Comparison of ENCODE assay signal across 30 cellular contexts in genomic region chr16:57981636-57982035, GRCh38. TPM values are rescaled to one million over a fixed set of nuclear protein-coding genes. Genes with fewer than 3 reads are reported as not detected.
"Had no signal": no experiment of that assay in that cellular context is flagged by ENCODE, and none has a peak within 500 bp of the region (broad histone marks: within the 10 kb centered on the region; RNA-seq: fewer than 3 reads in every experiment).

No MANE protein-coding gene starts in this region.

- H3K4me1 ChIP-seq: upper lobe of right lung had no signal

- H3K4me3 ChIP-seq: heart left ventricle, left ventricle myocardium inferior, lung, sigmoid colon, smooth muscle cell, suprapubic skin, tibial artery, upper lobe of right lung had no signal

- H3K36me3 ChIP-seq: heart left ventricle, left ventricle myocardium inferior, sigmoid colon, suprapubic skin, tibial artery, upper lobe of right lung, WERI-Rb-1 had no signal

- H3K27me3 ChIP-seq: suprapubic skin, upper lobe of right lung had no signal

- DNase-seq: activated CD4-positive, alpha-beta memory T cell treated with anti-CD3 and anti-CD28 coated beads for 36 hours; activated CD4-positive, alpha-beta T cell treated with anti-CD3 and anti-CD28 coated beads for 48 hours; activated CD8-positive, alpha-beta memory T cell treated with anti-CD3 and anti-CD28 coated beads, Interleukin-2, amount 50 U/mL, for 48 hours; activated naive CD8-positive, alpha-beta T cell treated with anti-CD3 and anti-CD28 coated beads, Interleukin-2, amount 50 U/mL, for 24 hours; activated T-cell treated with anti-CD3 and anti-CD28 coated beads, Interleukin-2, amount 50 U/mL, for 4 hours; amygdala; caudate nucleus; endodermal cell; foreskin fibroblast; left ventricle myocardium inferior; mesendoderm; sigmoid colon; stimulated activated CD4-positive, alpha-beta T cell treated with anti-CD3 and anti-CD28 coated beads, Interleukin-15, amount 100 ng/mL, for 24 hours; stimulated activated CD4-positive, alpha-beta T cell treated with anti-CD3 and anti-CD28 coated beads, Interleukin-2, amount 100 ng/mL, for 24 hours; stimulated activated naive B cell treated with anti-CD40 and anti-IgM and Interleukin-4, amounts not matched to agents 10 μg/mL and 1 μg/mL and 100 μg/mL, for 72 hours; T-helper 9 cell; tibial artery; upper lobe of right lung; WERI-Rb-1 had no signal

- H3K9me3 ChIP-seq: heart left ventricle, left ventricle myocardium inferior, sigmoid colon, suprapubic skin, tibial artery, upper lobe of right lung had no signal

- H3K27ac ChIP-seq: heart left ventricle, left ventricle myocardium inferior, sigmoid colon, suprapubic skin, tibial artery, upper lobe of right lung, WERI-Rb-1 had no signal

- H3K4me2 ChIP-seq: smooth muscle cell had no signal

- ATAC-seq: activated CD4-positive, CD25-positive, alpha-beta regulatory T cell treated with anti-CD3 and anti-CD28 coated beads, Interleukin-2, amount 50 U/mL, for 24 hours; activated naive CD8-positive, alpha-beta T cell treated with anti-CD3 and anti-CD28 coated beads, Interleukin-2, amount 50 U/mL, for 24 hours; activated T-cell treated with anti-CD3 and anti-CD28 coated beads, Interleukin-2, amount 50 U/mL, for 4 hours; activated T-helper 17 cell treated with anti-CD3 and anti-CD28 coated beads, Interleukin-2, amount 50 U/mL, for 72 hours; esophagus mucosa; heart left ventricle; stimulated activated naive B cell treated with anti-CD40 and anti-IgM and Interleukin-4, amounts not matched to agents 10 μg/mL and 1 μg/mL and 100 μg/mL, for 72 hours; upper lobe of right lung had no signal

RNA-seq across cellular contexts. Expression of gene CNGB1, which starts 10.7 kb away (rescaled TPM):
- total RNA-seq: activated CD4-positive, alpha-beta memory T cell treated with anti-CD3 and anti-CD28 coated beads for 36 hours; activated CD8-positive, alpha-beta memory T cell treated with anti-CD3 and anti-CD28 coated beads for 36 hours; activated T-cell treated with anti-CD3 and anti-CD28 coated beads, Interleukin-2, amount 50 U/mL, for 4 hours; activated T-helper 17 cell treated with anti-CD3 and anti-CD28 coated beads, Interleukin-2, amount 50 U/mL, for 72 hours; heart left ventricle; left ventricle myocardium inferior; mononuclear cell; osteocyte; posterior vena cava; smooth muscle cell; upper lobe of right lung had no signal
- polyA plus RNA-seq: heart left ventricle, smooth muscle cell had no signal
